ENCODE assay signal across 3 cellular contexts in genomic region chr7:127151379-127151778, GRCh38.
"Had no signal": no experiment of that assay in that cellular context is flagged by ENCODE, and none has a peak within 500 bp of the region (broad histone marks: within the 10 kb centered on the region; RNA-seq: fewer than 3 reads in every experiment).

No MANE protein-coding gene starts in this region.

- ATAC-seq: GM12878 had no signal

- DNase-seq: GDM1, GF-D8 had no signal

- H3K4me3 ChIP-seq: GM12878 had no signal
